Comparison of ENCODE assay signal across 8 cellular contexts in genomic region chrX:11341274-11342256, GRCh38. TPM values are rescaled to one million over a fixed set of nuclear protein-coding genes. Genes with fewer than 3 reads are reported as not detected.
DNase-seq lines count a peak whose midpoint lies in the region; ATAC-seq lines count a peak whose summit lies in the region.

No MANE protein-coding gene starts in this region.

- intact Hi-C loops in aorta (cut with DNase I) = no loop called here

- H3K27ac ChIP-seq in aorta (ENCODE audit: low read depth in 1 of 2, low read length in 2 of 2) = no peak overlapping the region

- DNase-seq in CD1c-positive myeloid dendritic cell (ENCODE audit: extremely low spot score) = peak; percentile 90
- peak; percentile 93 for DNase-seq in amniotic epithelial cell (ENCODE audit: low read depth)
- DNase-seq in left kidney (ENCODE audit: low read depth, low spot score) = peak; percentile 70
- peak; percentile 81 to 86 for DNase-seq in aorta
- no peak for DNase-seq in NCI-H187 treated with DMSO at 0.1 percent for 48 hours (lab: John Stamatoyannopoulos, UW)
- DNase-seq in NCI-H1417 (lab: John Stamatoyannopoulos, UW) = no peak

- H3K9me3 ChIP-seq in aorta (ENCODE audit: control insufficient read depth, low read length) = no peaks in the 10 kb centered on the region

- peak; percentile 71 for ATAC-seq in GM19463 (IDR thresholded peaks at IDR 0.05; ENCODE audit: unreplicated experiment)
- peak; percentile 75 for ATAC-seq in HG03521 (IDR thresholded peaks at IDR 0.05; ENCODE audit: unreplicated experiment)
- ATAC-seq in aorta (ENCODE audit: low FRiP score) = peak; percentile 85

- peaks cover 0 to 4% of the 10 kb centered on the region in 2 donors for H3K4me1 ChIP-seq in aorta (ENCODE audit: control insufficient read depth in 1 of 2, insufficient read depth in 2 of 2, low read length in 2 of 2)

- H3K27me3 ChIP-seq in aorta (ENCODE audit: control insufficient read depth in 1 of 2, insufficient read depth in 2 of 2, low read length in 1 of 2) = no peaks in the 10 kb centered on the region

- WGBS in aorta, 2 donors = 9 to 32% methylated on average over 11 of the region's 11 CpGs

- H3K36me3 ChIP-seq in aorta (ENCODE audit: control insufficient read depth in 1 of 2, insufficient read depth in 2 of 2, low read length in 1 of 2) = no peaks in the 10 kb centered on the region

- no peak overlapping the region for H3K4me3 ChIP-seq in aorta (ENCODE audit: low read length in 2 of 2)

RNA-seq across cellular contexts. Expression of gene AMELX, which starts 48.4 kb away (rescaled TPM):
- not detected for total RNA-seq in aorta
- polyA plus RNA-seq in aorta = not detected

Comparison
In these comparisons a context has a peak if more than half of its experiments do, and no peak if none do; other contexts are left out.
1. DNase-seq: peak in CD1c-positive myeloid dendritic cell (single experiment), amniotic epithelial cell (single experiment), left kidney (single experiment) and aorta (2 of 2); none in NCI-H187 treated with DMSO at 0.1 percent for 48 hours (single experiment) and NCI-H1417 (0 of 3).
2. Peak in every context shown above with its lines, with median percentiles within 50 percentile points of each other: ATAC-seq.